Comparison of ENCODE assay signal across 18 cellular contexts in the genomic region with DNA sequence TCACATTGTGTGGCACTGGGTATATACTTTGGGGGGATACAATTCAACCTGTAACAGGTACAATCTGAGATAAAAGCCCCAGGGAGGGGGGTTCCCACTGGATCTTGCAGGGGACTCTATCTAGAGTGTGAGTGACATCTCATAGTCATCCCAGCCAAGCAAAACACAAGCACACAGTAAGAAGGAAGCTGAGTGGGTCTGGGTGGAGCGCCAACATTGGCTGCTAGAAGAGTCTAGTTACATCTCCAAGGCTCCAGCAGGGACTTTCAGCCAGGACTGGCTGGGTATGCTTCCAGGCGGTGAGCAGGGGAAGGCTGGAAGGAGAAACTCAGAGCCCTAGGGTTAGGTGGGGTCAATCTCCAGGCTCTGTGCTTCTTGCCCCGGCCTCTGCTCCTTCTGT. TPM values are rescaled to one million over a fixed set of nuclear protein-coding genes. Genes with fewer than 3 reads are reported as not detected.
DNase-seq lines count a peak whose midpoint lies in the region; ATAC-seq and TF ChIP-seq lines count a peak whose summit lies in the region.
"Had no signal": no experiment of that assay in that cellular context is flagged by ENCODE, and none has a peak within 500 bp of the region (broad histone marks: within the 10 kb centered on the region; RNA-seq: fewer than 3 reads in every experiment).

No MANE protein-coding gene starts in this region.

- CTCF ChIA-PET in activated CD4-positive, alpha-beta memory T cell treated with anti-CD3 and anti-CD28 coated beads, Interleukin-2, amount 10 ng/mL, durations not matched to agents 7 days and 5 days (lab: Charles Lee): interaction anchor here (1.0 kb wide), 1 partner anchor 32 kb away, joined by 3 read pairs; no protein-coding TSS in a partner anchor

- no peaks in the 10 kb centered on the region for H3K23me2 ChIP-seq in H9 (ENCODE audit: insufficient read length, low read depth, low read length, poor library complexity, severe bottlenecking)

- H2BK120ac ChIP-seq in H9 (ENCODE audit: low read depth, low read length, poor library complexity, severe bottlenecking): no peak overlapping the region

- no peaks in the 10 kb centered on the region for H3K79me2 ChIP-seq in fibroblast of lung (ENCODE audit: control insufficient read depth, insufficient read depth, low read length)
- no peaks in the 10 kb centered on the region for H3K79me2 ChIP-seq in H9 (ENCODE audit: insufficient read depth, low read length)

- intact Hi-C loops in CD14-positive monocyte (cut with micrococcal nuclease) (loop anchor here (5.0 to 10.0 kb wide), 3 partner anchors 42 to 189 kb away; partner anchors contain the start of gene SLC38A9 (in 1 of the 2)), posterior vena cava (cut with DNase I) (no loop called here)

- no peaks in the 10 kb centered on the region for H3K27me3 Mint-ChIP-seq in CD14-positive monocyte (ENCODE audit: low read depth in 3 of 3)
- H3K27me3 Mint-ChIP-seq in H9 (ENCODE audit: low read depth): no peaks in the 10 kb centered on the region; the same call in 1 of the 2 replicates
- peaks cover 0 to 10% (median 2%) of the 10 kb centered on the region in 5 donors for H3K27me3 Mint-ChIP-seq in naive thymus-derived CD8-positive, alpha-beta T cell
- H3K27me3 Mint-ChIP-seq in activated CD4-positive, alpha-beta memory T cell treated with anti-CD3 and anti-CD28 coated beads, Interleukin-2, amount 10 ng/mL, durations not matched to agents 7 days and 5 days: peaks cover 4% of the 10 kb centered on the region

- H3T11ph ChIP-seq in H9 (ENCODE audit: low read length): no peak overlapping the region

- H3K9me3 ChIP-seq in MG63 (no peaks in the 10 kb centered on the region), fibroblast of lung (ENCODE audit: control insufficient read depth, insufficient read depth, low read depth, low read length) (no peaks in the 10 kb centered on the region), H9 (ENCODE audit: control insufficient read depth, low read depth, low read length) (no peaks in the 10 kb centered on the region)
- H3K9me3 ChIP-seq: right lobe of liver had no signal

- H2BK20ac ChIP-seq in H9 (ENCODE audit: low read depth, low read length, poor library complexity, severe bottlenecking): no peak overlapping the region

- no peak overlapping the region for H3K4me2 ChIP-seq in fibroblast of lung (ENCODE audit: extremely low read depth, insufficient read depth, low read length)
- H3K4me2 ChIP-seq in H9 (ENCODE audit: insufficient read depth, insufficient read length, low read length): no peak overlapping the region

- peaks cover 2% of the 10 kb centered on the region for H3K4me1 ChIP-seq in fibroblast of lung (ENCODE audit: control insufficient read depth, extremely low read depth, insufficient read depth, low read length)
- H3K4me1 ChIP-seq in H9 (ENCODE audit: insufficient read depth, low read length): no peaks in the 10 kb centered on the region
- H3K4me1 ChIP-seq: right lobe of liver had no signal

- H2AFZ ChIP-seq in fibroblast of lung (ENCODE audit: low read length) (no peak overlapping the region), H9 (ENCODE audit: low read length) (no peak overlapping the region)

- H4K20me1 ChIP-seq in fibroblast of lung (ENCODE audit: control insufficient read depth, extremely low read depth, insufficient read depth, low read length) (no peaks in the 10 kb centered on the region), H9 (ENCODE audit: control insufficient read depth, insufficient read depth, insufficient read length) (no peaks in the 10 kb centered on the region)

- DNase-seq in CD14-positive monocyte (ENCODE audit: low spot score) (no peak), MG63 (peak; percentile 96), fibroblast of lung (ENCODE audit: low read depth in 2 of 2) (peak; percentile 34 to 52), posterior vena cava (ENCODE audit: low spot score) (peak; percentile 85), NCI-H2107 treated with DMSO at 0.1 percent for 48 hours (lab: John Stamatoyannopoulos, UW; ENCODE audit: unreplicated experiment) (no peak), H9 (no peak)
- no peak for DNase-seq in naive thymus-derived CD8-positive, alpha-beta T cell
- DNase-seq in activated CD4-positive, alpha-beta memory T cell treated with anti-CD3 and anti-CD28 coated beads, Interleukin-2, amount 10 ng/mL, durations not matched to agents 7 days and 5 days: no peak
- DNase-seq: foreskin melanocyte; mammary epithelial cell; NCI-H1092 treated with DMSO at 0.1 percent for 48 hours; right lobe of liver; SHP77 treated with DMSO at 0.1 percent for 48 hours; stimulated activated CD4-positive, alpha-beta T cell treated with anti-CD3 and anti-CD28 coated beads, Interleukin-4, amount 100 ng/mL, for 1 hour had no signal

- H3K4ac ChIP-seq in H9 (ENCODE audit: low read depth, low read length): no peak overlapping the region

- H2AK5ac ChIP-seq in H9 (ENCODE audit: insufficient read length, low read length): no peak overlapping the region

- no peak overlapping the region for H3K23ac ChIP-seq in H9 (ENCODE audit: insufficient read length, low read depth, low read length)

- H2BK5ac ChIP-seq in H9 (ENCODE audit: insufficient read length, low read length): no peak overlapping the region

- no peak overlapping the region for H2BK15ac ChIP-seq in H9 (ENCODE audit: low read depth, low read length)

- H2BK12ac ChIP-seq in H9 (ENCODE audit: insufficient read length, low read depth, low read length): no peak overlapping the region

- H3K27ac Mint-ChIP-seq in CD14-positive monocyte (peak overlapping the region; percentile 92 to 99 (median 96)), H9 (no peak overlapping the region; a peak in 2 of 7 replicates)
- H3K27ac Mint-ChIP-seq in naive thymus-derived CD8-positive, alpha-beta T cell: no peak overlapping the region
- H3K27ac Mint-ChIP-seq in activated CD4-positive, alpha-beta memory T cell treated with anti-CD3 and anti-CD28 coated beads, Interleukin-2, amount 10 ng/mL, durations not matched to agents 7 days and 5 days: no peak overlapping the region
- H3K27ac Mint-ChIP-seq: type B pancreatic cell had no signal

- ATAC-seq in naive thymus-derived CD8-positive, alpha-beta T cell: no peak

- H3K4me3 Mint-ChIP-seq in CD14-positive monocyte: peak overlapping the region; percentile 52 to 84
- H3K4me3 Mint-ChIP-seq in H9: no peak overlapping the region
- H3K4me3 Mint-ChIP-seq in naive thymus-derived CD8-positive, alpha-beta T cell: peak overlapping the region in 2 of 10 donors; percentile 1
- H3K4me3 Mint-ChIP-seq in activated CD4-positive, alpha-beta memory T cell treated with anti-CD3 and anti-CD28 coated beads, Interleukin-2, amount 10 ng/mL, durations not matched to agents 7 days and 5 days: no peak overlapping the region
- H3K4me3 Mint-ChIP-seq: type B pancreatic cell had no signal

- no peak overlapping the region for H4K5ac ChIP-seq in H9 (ENCODE audit: insufficient read length, low read depth, low read length)

- H4K91ac ChIP-seq in H9 (ENCODE audit: insufficient read length, low read depth, low read length): no peak overlapping the region

- TF ChIP-seq CTCF in CD14-positive monocyte (IDR thresholded peaks at IDR 0.05): no peak
- no peak for TF ChIP-seq CTCF in fibroblast of lung (conservative IDR thresholded peaks at IDR 0.05 in 1 of 2, IDR thresholded peaks at IDR 0.05 in 1 of 2; ENCODE audit: low read depth in 1 of 2, low read length in 2 of 2)
- no peak for TF ChIP-seq CTCF in H9 (conservative IDR thresholded peaks at IDR 0.05)

- no peak overlapping the region for H3K14ac ChIP-seq in H9 (ENCODE audit: insufficient read depth, low read length)

- H3K27me3 ChIP-seq in MG63: no peaks in the 10 kb centered on the region
- H3K27me3 ChIP-seq in fibroblast of lung (ENCODE audit: control insufficient read depth, insufficient read depth, low read length): no peaks in the 10 kb centered on the region
- no peaks in the 10 kb centered on the region for H3K27me3 ChIP-seq in H9 (ENCODE audit: insufficient read depth, low read length)
- H3K27me3 ChIP-seq: right lobe of liver had no signal

- H3K27ac ChIP-seq in fibroblast of lung (ENCODE audit: insufficient read depth, low read length) (no peak overlapping the region), H9 (ENCODE audit: insufficient read length, low read depth, low read length) (no peak overlapping the region)
- H3K27ac ChIP-seq: right lobe of liver had no signal

- WGBS in H9 (ENCODE audit: extremely low coverage, insufficient read length, low lambda C conversion rate): no CpG with 5 or more reads among the region's 3 CpGs

- H3K36me3 Mint-ChIP-seq in CD14-positive monocyte (peaks cover 32 to 52% of the 10 kb centered on the region in 2 donors), H9 (ENCODE audit: insufficient read depth in 1 of 3, low read depth in 3 of 3) (no peaks in the 10 kb centered on the region)
- peaks cover 0 to 6% (median 0%) of the 10 kb centered on the region in 3 donors for H3K36me3 Mint-ChIP-seq in naive thymus-derived CD8-positive, alpha-beta T cell
- H3K36me3 Mint-ChIP-seq in activated CD4-positive, alpha-beta memory T cell treated with anti-CD3 and anti-CD28 coated beads, Interleukin-2, amount 10 ng/mL, durations not matched to agents 7 days and 5 days (ENCODE audit: low read depth): no peaks in the 10 kb centered on the region
- H3K36me3 Mint-ChIP-seq: type B pancreatic cell had no signal

- H3K9me3 Mint-ChIP-seq in CD14-positive monocyte: peaks cover 0 to 2% (median 0%) of the 10 kb centered on the region in 7 donors
- no peaks in the 10 kb centered on the region for H3K9me3 Mint-ChIP-seq in H9
- no peaks in the 10 kb centered on the region for H3K9me3 Mint-ChIP-seq in naive thymus-derived CD8-positive, alpha-beta T cell
- H3K9me3 Mint-ChIP-seq in activated CD4-positive, alpha-beta memory T cell treated with anti-CD3 and anti-CD28 coated beads, Interleukin-2, amount 10 ng/mL, durations not matched to agents 7 days and 5 days: no peaks in the 10 kb centered on the region
- H3K9me3 Mint-ChIP-seq: type B pancreatic cell had no signal

- no peak overlapping the region for H3K18ac ChIP-seq in H9 (ENCODE audit: insufficient read length, low read depth, low read length)

- H3K4me1 Mint-ChIP-seq in CD14-positive monocyte (peaks cover 24% of the 10 kb centered on the region), H9 (no peaks in the 10 kb centered on the region)
- peaks cover 10 to 20% (median 17%) of the 10 kb centered on the region in 4 donors for H3K4me1 Mint-ChIP-seq in naive thymus-derived CD8-positive, alpha-beta T cell
- peaks cover 46% of the 10 kb centered on the region for H3K4me1 Mint-ChIP-seq in activated CD4-positive, alpha-beta memory T cell treated with anti-CD3 and anti-CD28 coated beads, Interleukin-2, amount 10 ng/mL, durations not matched to agents 7 days and 5 days

- H3K4me3 ChIP-seq in MG63 (no peak overlapping the region), fibroblast of lung (replicated peaks in 1 of 4; ENCODE audit: control extremely low read depth in 1 of 4, insufficient read depth in 1 of 4, low read depth in 3 of 4, low read length in 4 of 4) (no peak overlapping the region)
- H3K4me3 ChIP-seq: right lobe of liver had no signal

- no peak overlapping the region for H4K8ac ChIP-seq in H9 (replicated peaks; ENCODE audit: insufficient read length, low read depth, low read length)

- no peaks in the 10 kb centered on the region for H3K79me1 ChIP-seq in H9 (ENCODE audit: insufficient read depth, low read depth, low read length, poor library complexity, severe bottlenecking)

- POLR2A ChIA-PET in naive thymus-derived CD8-positive, alpha-beta T cell (lab: Charles Lee): no interaction called here
- POLR2A ChIA-PET in activated CD4-positive, alpha-beta memory T cell treated with anti-CD3 and anti-CD28 coated beads, Interleukin-2, amount 10 ng/mL, durations not matched to agents 7 days and 5 days (lab: Charles Lee): interaction anchor here (1.7 kb wide), 2 partner anchors 15 to 19 kb away, joined by 3 to 7 read pairs; no protein-coding TSS in a partner anchor

- H3K56ac ChIP-seq in H9 (ENCODE audit: insufficient read length, low read depth, low read length): no peak overlapping the region

- H3K36me3 ChIP-seq in MG63 (no peaks in the 10 kb centered on the region), fibroblast of lung (ENCODE audit: control insufficient read depth, insufficient read depth, low read length) (no peaks in the 10 kb centered on the region)
- H3K36me3 ChIP-seq: right lobe of liver had no signal

- H3K9ac ChIP-seq in fibroblast of lung (ENCODE audit: insufficient read depth, low read length): no peak overlapping the region
- H3K9ac ChIP-seq in H9 (ENCODE audit: extremely low read depth, insufficient read length, low read length): no peak overlapping the region

RNA-seq across cellular contexts. Expression of gene IL31RA, which starts 53.0 kb away (rescaled TPM):
- polyA plus RNA-seq in CD14-positive monocyte: 1 to 10 TPM in 1 of 2 donors, under 1 TPM in 1; 0.52 to 1.3 TPM
- total RNA-seq in MG63 (2014; rRNA removed; shearing (Covaris generic); ENCODE audit: low replicate concordance): 0.63 TPM in 1 of 2 replicates, not detected in the other
- total RNA-seq in fibroblast of lung: 2.1 and 2.6 TPM in 2 replicates
- 0.28 and 2.2 TPM in 2 replicates for polyA plus RNA-seq in fibroblast of lung
- polyA plus RNA-seq in fibroblast of lung (2012): 0.21 and 1.5 TPM in 2 replicates
- polyA minus RNA-seq in fibroblast of lung (ENCODE audit: low replicate concordance): 0.37 TPM in 1 of 2 replicates, not detected in the other
- total RNA-seq in posterior vena cava: not detected
- total RNA-seq in H9 (2021): 0.11 TPM in 1 of 2 replicates, not detected in the other
- not detected for total RNA-seq in naive thymus-derived CD8-positive, alpha-beta T cell
- not detected for polyA plus RNA-seq in naive thymus-derived CD8-positive, alpha-beta T cell
- under 1 TPM; 0.15 to 0.28 TPM for total RNA-seq in activated CD4-positive, alpha-beta memory T cell treated with anti-CD3 and anti-CD28 coated beads, Interleukin-2, amount 10 ng/mL, durations not matched to agents 7 days and 5 days
- total RNA-seq: right lobe of liver had no signal
- polyA plus RNA-seq: BJ, IgD-negative memory B cell, neural cell had no signal

Comparison
In these comparisons a context has a peak if more than half of its experiments do, and no peak if none do; other contexts are left out.
1. DNase-seq: peak in MG63 (single experiment), fibroblast of lung (2 of 2) and posterior vena cava (single experiment); none in CD14-positive monocyte (single experiment), NCI-H2107 treated with DMSO at 0.1 percent for 48 hours (single experiment), H9 (single experiment), naive thymus-derived CD8-positive, alpha-beta T cell (0 of 10) and activated CD4-positive, alpha-beta memory T cell treated with anti-CD3 and anti-CD28 coated beads, Interleukin-2, amount 10 ng/mL, durations not matched to agents 7 days and 5 days (single experiment).
2. H3K27ac Mint-ChIP-seq: peak in CD14-positive monocyte (7 of 7); none in H9 (0 of 3), naive thymus-derived CD8-positive, alpha-beta T cell (0 of 10) and activated CD4-positive, alpha-beta memory T cell treated with anti-CD3 and anti-CD28 coated beads, Interleukin-2, amount 10 ng/mL, durations not matched to agents 7 days and 5 days (single experiment).
3. H3K4me3 Mint-ChIP-seq: peak in CD14-positive monocyte (2 of 2); none in H9 (0 of 2) and activated CD4-positive, alpha-beta memory T cell treated with anti-CD3 and anti-CD28 coated beads, Interleukin-2, amount 10 ng/mL, durations not matched to agents 7 days and 5 days (single experiment).
4. intact Hi-C loops: an anchor here in CD14-positive monocyte (5.0 to 10.0 kb wide); none called in posterior vena cava.